ENCODE assay signal across 23 cellular contexts in genomic region chr22:37203354-37204044, GRCh38. TPM values are rescaled to one million over a fixed set of nuclear protein-coding genes. Genes with fewer than 3 reads are reported as not detected.
A peak's percentile ranks its signal among the peaks of the same experiment; 100 is the strongest.
DNase-seq lines count a peak whose midpoint lies in the region; ATAC-seq and TF ChIP-seq lines count a peak whose summit lies in the region.
"Had no signal": no experiment of that assay in that cellular context is flagged by ENCODE, and none has a peak within 500 bp of the region (broad histone marks: within the 10 kb centered on the region; RNA-seq: fewer than 3 reads in every experiment).

No MANE protein-coding gene starts in this region.

- peaks cover 0 to 11% (median 5%) of the 10 kb centered on the region in 9 donors for H3K4me1 ChIP-seq in heart right ventricle
- H3K4me1 ChIP-seq in aorta (ENCODE audit: control insufficient read depth in 1 of 2, insufficient read depth in 2 of 2, low read length in 2 of 2): no peaks in the 10 kb centered on the region
- no peaks in the 10 kb centered on the region for H3K4me1 ChIP-seq in foreskin keratinocyte
- H3K4me1 ChIP-seq: breast epithelium, psoas muscle had no signal

- WGBS in heart right ventricle, 2 donors: 83 to 89% methylated on average over 16 of the region's 16 CpGs
- 87 to 94% methylated on average over 16 of the region's 16 CpGs for WGBS in aorta, 2 donors

- no peak overlapping the region for H3K4me3 Mint-ChIP-seq in activated T-helper 17 cell treated with anti-CD3 and anti-CD28 coated beads, Interleukin-2, amount 50 U/mL, for 72 hours
- H3K4me3 Mint-ChIP-seq in naive thymus-derived CD8-positive, alpha-beta T cell: peak overlapping the region in 1 of 10 donors; percentile 26
- H3K4me3 Mint-ChIP-seq: CD8-positive, alpha-beta T cell; nephron had no signal

- H3K9me3 Mint-ChIP-seq in activated T-helper 17 cell treated with anti-CD3 and anti-CD28 coated beads, Interleukin-2, amount 50 U/mL, for 72 hours: no peaks in the 10 kb centered on the region
- no peaks in the 10 kb centered on the region for H3K9me3 Mint-ChIP-seq in naive thymus-derived CD8-positive, alpha-beta T cell
- H3K9me3 Mint-ChIP-seq: CD8-positive, alpha-beta T cell; nephron had no signal

- DNase-seq in left cardiac atrium: peak; percentile 12
- DNase-seq in heart right ventricle: no peak
- DNase-seq in naive thymus-derived CD8-positive, alpha-beta T cell: peak in 1 of 10 donors; percentile 48
- DNase-seq in aorta: peak; percentile 36 to 41
- no peak for DNase-seq in foreskin keratinocyte
- DNase-seq in dedifferentiated amniotic fluid mesenchymal stem cell (ENCODE audit: extremely low spot score): no peak
- DNase-seq: activated T-cell treated with anti-CD3 and anti-CD28 coated beads, Interleukin-2, amount 50 U/mL, for 48 hours; DMS79 treated with DMSO at 0.1 percent for 48 hours; KBM-7; mesenchymal stem cell; NCI-H2029; NCI-H446 treated with DMSO at 0.1 percent for 48 hours; stimulated activated CD8-positive, alpha-beta memory T cell treated with anti-CD3 and anti-CD28 coated beads, Interleukin-4, amount 100 ng/mL, for 48 hours had no signal

- no peak overlapping the region for H3K4me3 ChIP-seq in heart right ventricle
- no peak overlapping the region for H3K4me3 ChIP-seq in aorta (ENCODE audit: low read length in 2 of 2)
- H3K4me3 ChIP-seq: breast epithelium, psoas muscle had no signal

- H3K27ac Mint-ChIP-seq in activated T-helper 17 cell treated with anti-CD3 and anti-CD28 coated beads, Interleukin-2, amount 50 U/mL, for 72 hours: peak overlapping the region; percentile 13
- peak overlapping the region in 8 of 10 donors; percentile 38 to 79 (median 66) for H3K27ac Mint-ChIP-seq in naive thymus-derived CD8-positive, alpha-beta T cell
- H3K27ac Mint-ChIP-seq: nephron had no signal

- peaks cover 0 to 5% (median 0%) of the 10 kb centered on the region in 7 donors for H3K27me3 ChIP-seq in heart right ventricle
- H3K27me3 ChIP-seq in aorta (ENCODE audit: control insufficient read depth in 1 of 2, insufficient read depth in 2 of 2, low read length in 1 of 2): no peaks in the 10 kb centered on the region
- no peaks in the 10 kb centered on the region for H3K27me3 ChIP-seq in foreskin keratinocyte
- H3K27me3 ChIP-seq: breast epithelium had no signal

- no peak overlapping the region for H3K27ac ChIP-seq in heart right ventricle
- H3K27ac ChIP-seq in aorta (ENCODE audit: low read depth in 1 of 2, low read length in 2 of 2): no peak overlapping the region
- no peak overlapping the region for H3K27ac ChIP-seq in foreskin keratinocyte
- H3K27ac ChIP-seq: breast epithelium, psoas muscle had no signal

- TF ChIP-seq CTCF in heart right ventricle (IDR thresholded peaks at IDR 0.05) (no peak), foreskin keratinocyte (conservative IDR thresholded peaks at IDR 0.05) (no peak)

- no peaks in the 10 kb centered on the region for H3K36me3 Mint-ChIP-seq in activated T-helper 17 cell treated with anti-CD3 and anti-CD28 coated beads, Interleukin-2, amount 50 U/mL, for 72 hours (ENCODE audit: low read depth)
- H3K36me3 Mint-ChIP-seq in naive thymus-derived CD8-positive, alpha-beta T cell: no peaks in the 10 kb centered on the region
- H3K36me3 Mint-ChIP-seq: CD8-positive, alpha-beta T cell had no signal

- POLR2A ChIA-PET in naive thymus-derived CD8-positive, alpha-beta T cell (lab: Charles Lee): interaction anchor here (16.8 to 31.6 kb wide), 2 partner anchors 17 to 38 kb away, joined by 308 to 1090 read pairs; partner anchors contain the start of gene RAC2

- intact Hi-C loops in left cardiac atrium (cut with DNase I) (loop anchor here in 1 of 2 donors (5.0 to 10.0 kb wide), 2 partner anchors 46 to 129 kb away; no protein-coding TSS in a partner anchor), heart right ventricle (cut with DNase I) (loop anchor here in 4 of 10 donors (5.0 kb wide), 2 partner anchors 121 to 126 kb away; no protein-coding TSS in a partner anchor), aorta (cut with DNase I) (no loop called here)

- peaks cover 9% of the 10 kb centered on the region for H3K4me1 Mint-ChIP-seq in activated T-helper 17 cell treated with anti-CD3 and anti-CD28 coated beads, Interleukin-2, amount 50 U/mL, for 72 hours
- peaks cover 23 to 81% (median 71%) of the 10 kb centered on the region in 4 donors for H3K4me1 Mint-ChIP-seq in naive thymus-derived CD8-positive, alpha-beta T cell

- no peaks in the 10 kb centered on the region for H3K36me3 ChIP-seq in heart right ventricle
- no peaks in the 10 kb centered on the region for H3K36me3 ChIP-seq in aorta (ENCODE audit: control insufficient read depth in 1 of 2, insufficient read depth in 2 of 2, low read length in 1 of 2)
- H3K36me3 ChIP-seq: breast epithelium had no signal

- H3K27me3 Mint-ChIP-seq in activated T-helper 17 cell treated with anti-CD3 and anti-CD28 coated beads, Interleukin-2, amount 50 U/mL, for 72 hours: no peaks in the 10 kb centered on the region
- H3K27me3 Mint-ChIP-seq in naive thymus-derived CD8-positive, alpha-beta T cell: no peaks in the 10 kb centered on the region

- no peak for ATAC-seq in left cardiac atrium
- no peak for ATAC-seq in heart right ventricle
- no peak for ATAC-seq in activated T-helper 17 cell treated with anti-CD3 and anti-CD28 coated beads, Interleukin-2, amount 50 U/mL, for 72 hours (replicated peaks)
- ATAC-seq in naive thymus-derived CD8-positive, alpha-beta T cell: no peak
- no peak for ATAC-seq in aorta (ENCODE audit: low FRiP score)
- no peak for ATAC-seq in foreskin keratinocyte
- no peak for ATAC-seq in GM21447 (IDR thresholded peaks at IDR 0.05; ENCODE audit: unreplicated experiment)
- ATAC-seq: CD8-positive, alpha-beta T cell; psoas muscle; Right ventricle myocardium inferior had no signal

- no peaks in the 10 kb centered on the region for H3K9me3 ChIP-seq in heart right ventricle
- no peaks in the 10 kb centered on the region for H3K9me3 ChIP-seq in aorta (ENCODE audit: control insufficient read depth, low read length)
- H3K9me3 ChIP-seq: breast epithelium, psoas muscle had no signal

RNA-seq across cellular contexts. Expression of gene SSTR3, which starts 8.8 kb away (rescaled TPM):
- total RNA-seq in left cardiac atrium: not detected
- not detected for total RNA-seq in heart right ventricle
- not detected for polyA plus RNA-seq in heart right ventricle
- total RNA-seq in activated T-helper 17 cell treated with anti-CD3 and anti-CD28 coated beads, Interleukin-2, amount 50 U/mL, for 72 hours: 10 to 100 TPM in 1 of 2 donors, 1 to 10 TPM in 1; 2.6 to 16.2 TPM
- total RNA-seq in naive thymus-derived CD8-positive, alpha-beta T cell: 10 to 100 TPM; 13.5 to 13.7 TPM
- 1 to 10 TPM; 2.9 to 7.3 (median 4.2) TPM for polyA plus RNA-seq in naive thymus-derived CD8-positive, alpha-beta T cell
- not detected for total RNA-seq in aorta
- not detected for polyA plus RNA-seq in aorta
- not detected in 2 replicates for total RNA-seq in foreskin keratinocyte
- not detected in 2 replicates for polyA plus RNA-seq in foreskin keratinocyte
- total RNA-seq: breast epithelium, dermis microvascular lymphatic vessel endothelial cell, fibroblast of villous mesenchyme, kidney epithelial cell, psoas muscle, Right ventricle myocardium inferior had no signal

RNA-seq across cellular contexts. Expression of gene C1QTNF6, which starts 15.5 kb away (rescaled TPM):
- total RNA-seq in left cardiac atrium (1 to 10 TPM; 1.8 to 2.9 TPM), heart right ventricle (1 to 10 TPM in 8 of 10 donors, under 1 TPM in 2; 0.51 to 6.4 (median 1.4) TPM), aorta (1 to 10 TPM; 2.4 to 7.0 TPM), foreskin keratinocyte (11.3 and 12.6 TPM in 2 replicates)
- polyA plus RNA-seq in heart right ventricle (1 to 10 TPM; 2.9 to 4.1 TPM), aorta (10 to 100 TPM in 1 of 2 donors, 1 to 10 TPM in 1; 3.1 to 11.9 TPM), foreskin keratinocyte (14.9 and 17.3 TPM in 2 replicates)
- total RNA-seq in activated T-helper 17 cell treated with anti-CD3 and anti-CD28 coated beads, Interleukin-2, amount 50 U/mL, for 72 hours: 10 to 100 TPM in 1 of 2 donors, 1 to 10 TPM in 1; 5.0 to 16.3 TPM
- total RNA-seq in naive thymus-derived CD8-positive, alpha-beta T cell: 10 to 100 TPM; 24.6 to 25.7 TPM
- polyA plus RNA-seq in naive thymus-derived CD8-positive, alpha-beta T cell: 1 to 10 TPM in 2 of 3 donors, under 1 TPM in 1; 0.68 to 4.0 (median 1.7) TPM

RNA-seq across cellular contexts. Expression of gene RAC2, which starts 40.6 kb away (rescaled TPM):
- total RNA-seq in left cardiac atrium (10 to 100 TPM in 1 of 2 donors, 1 to 10 TPM in 1; 6.4 to 12.5 TPM), heart right ventricle (10 to 100 TPM in 1 of 10 donors, 1 to 10 TPM in 9; 1.1 to 37.1 (median 3.5) TPM), aorta (10 to 100 TPM; 16.8 to 19.8 TPM), foreskin keratinocyte (75.9 and 77.0 TPM in 2 replicates)
- polyA plus RNA-seq in heart right ventricle (1 to 10 TPM; 1.4 to 5.0 TPM), aorta (10 to 100 TPM in 1 of 2 donors, 1 to 10 TPM in 1; 3.6 to 14.5 TPM), foreskin keratinocyte (116 and 117 TPM in 2 replicates)
- 1,000 to 10,000 TPM in 1 of 2 donors, 100 to 1,000 TPM in 1; 674 to 1,069 TPM for total RNA-seq in activated T-helper 17 cell treated with anti-CD3 and anti-CD28 coated beads, Interleukin-2, amount 50 U/mL, for 72 hours
- 100 to 1,000 TPM; 295 to 297 TPM for total RNA-seq in naive thymus-derived CD8-positive, alpha-beta T cell
- 1,000 to 10,000 TPM in 2 of 3 donors, 100 to 1,000 TPM in 1; 740 to 1,115 (median 1,110) TPM for polyA plus RNA-seq in naive thymus-derived CD8-positive, alpha-beta T cell

RNA-seq across cellular contexts. Expression of gene IL2RB, which starts 53.8 kb away (rescaled TPM):
- total RNA-seq in left cardiac atrium (1 to 10 TPM in 1 of 2 donors, under 1 TPM in 1; 0.34 to 2.0 TPM), heart right ventricle (10 to 100 TPM in 1 of 10 donors, 1 to 10 TPM in 3, under 1 TPM in 6; 0.19 to 10.3 (median 0.75) TPM), aorta (1 to 10 TPM; 2.0 to 4.5 TPM), foreskin keratinocyte (0.04 and 0.10 TPM in 2 replicates)
- polyA plus RNA-seq in heart right ventricle (under 1 TPM; 0.16 to 0.22 TPM), aorta (1 to 10 TPM in 1 of 2 donors, under 1 TPM in 1; 0.23 to 1.3 TPM), foreskin keratinocyte (0.06 and 0.10 TPM in 2 replicates)
- 100 to 1,000 TPM; 425 to 498 TPM for total RNA-seq in activated T-helper 17 cell treated with anti-CD3 and anti-CD28 coated beads, Interleukin-2, amount 50 U/mL, for 72 hours
- 10 to 100 TPM; 31.1 to 34.2 TPM for total RNA-seq in naive thymus-derived CD8-positive, alpha-beta T cell
- polyA plus RNA-seq in naive thymus-derived CD8-positive, alpha-beta T cell: 100 to 1,000 TPM in 1 of 3 donors, 10 to 100 TPM in 2; 74.9 to 113 (median 81.1) TPM
- total RNA-seq: dermis microvascular lymphatic vessel endothelial cell had no signal

Comparison
In these comparisons a context has a peak if more than half of its experiments do, and no peak if none do; other contexts are left out.
1. DNase-seq: peak in left cardiac atrium (single experiment) and aorta (2 of 2); none in heart right ventricle (0 of 2), foreskin keratinocyte (0 of 2) and dedifferentiated amniotic fluid mesenchymal stem cell (single experiment).